Comparison of ENCODE assay signal across 22 cellular contexts in the genomic region with DNA sequence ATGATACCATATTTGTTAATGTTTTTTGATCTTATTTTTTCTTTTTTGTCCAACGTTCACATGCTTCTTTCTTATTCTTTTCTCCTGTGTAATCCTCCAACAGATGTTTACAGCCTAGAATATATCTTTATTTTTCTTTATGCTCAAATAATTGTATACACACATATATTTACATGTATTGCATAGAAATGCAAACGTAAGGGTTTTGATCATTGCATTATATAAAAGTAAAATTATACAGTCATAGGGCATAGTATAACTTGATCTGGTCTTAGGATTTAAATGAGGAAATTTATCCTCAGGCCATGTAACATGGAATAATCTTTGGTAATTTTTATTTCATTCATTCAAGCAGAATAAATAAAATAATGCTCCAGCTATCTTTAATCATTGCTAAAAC.
A peak's percentile ranks its signal among the peaks of the same experiment; 100 is the strongest.
DNase-seq lines count a peak whose midpoint lies in the region; ATAC-seq, FAIRE-seq and TF ChIP-seq lines count a peak whose summit lies in the region.
"Had no signal": no experiment of that assay in that cellular context is flagged by ENCODE, and none has a peak within 500 bp of the region (broad histone marks: within the 10 kb centered on the region; RNA-seq: fewer than 3 reads in every experiment).

No MANE protein-coding gene starts in this region.

- H3K27ac ChIP-seq in HepG2 (ENCODE audit: extremely low read length, insufficient read depth, low read length) (no peak overlapping the region), right lobe of liver (no peak overlapping the region), Panc1 (ENCODE audit: low read length) (peak overlapping the region; percentile 68; the same call in 1 of the 2 replicates), kidney (ENCODE audit: low read depth in 2 of 2, low read length in 2 of 2) (no peak overlapping the region)
- H3K27ac ChIP-seq: 22Rv1; A549; BLaER1 treated with 17β-estradiol and CSF1 and Interleukin-3, amounts not matched to agents 10 nM and 100 nM; C4-2B had no signal

- TF ChIP-seq CTCF in HepG2 (CRISPR knock-in tag; IDR thresholded peaks at IDR 0.05) (no peak), right lobe of liver (IDR thresholded peaks at IDR 0.05) (no peak), Panc1 (IDR thresholded peaks at IDR 0.05) (no peak), kidney (IDR thresholded peaks at IDR 0.05; ENCODE audit: borderline replicate concordance, extremely low read depth, insufficient read depth) (no peak)

- H3K36me3 ChIP-seq in HepG2 (replicated peaks in 1 of 2; ENCODE audit: control insufficient read depth in 1 of 2, insufficient read depth in 2 of 2, low read length in 2 of 2) (no peaks in the 10 kb centered on the region), right lobe of liver (no peaks in the 10 kb centered on the region), Panc1 (ENCODE audit: control insufficient read depth, insufficient read depth, low read length) (no peaks in the 10 kb centered on the region), kidney (ENCODE audit: control insufficient read depth in 1 of 2, insufficient read depth in 2 of 2, low read length in 2 of 2) (no peaks in the 10 kb centered on the region)
- H3K36me3 ChIP-seq: BLaER1 treated with 17β-estradiol and CSF1 and Interleukin-3, amounts not matched to agents 10 nM and 100 nM had no signal

- in situ Hi-C loops in HepG2 (cut with HindIII; ENCODE audit: extremely low pct_ligation_motif_present, low pct_unique_long_range_greater_than_20kb), result no loop called here
- in situ Hi-C loops in Panc1 (cut with HindIII; ENCODE audit: low pct_unique_long_range_greater_than_20kb, low sequenced_read_pairs), result no loop called here

- CTCF ChIA-PET in HepG2 (lab: Yijun Ruan, JAX; ENCODE audit: low intra/inter-chr PET ratio, low total read pairs), result no interaction called here
- CTCF ChIA-PET in Panc1 (lab: Charles Lee), result no interaction called here

- H2AFZ ChIP-seq in HepG2 (ENCODE audit: low read length), result no peak overlapping the region

- no peak overlapping the region for H3K4me2 ChIP-seq in HepG2 (ENCODE audit: low read depth, low read length)
- H3K4me2 ChIP-seq: A549; BLaER1 treated with 17β-estradiol and CSF1 and Interleukin-3, amounts not matched to agents 10 nM and 100 nM had no signal

- BruUV-seq in HepG2 (replicated peaks; lab: Mats Ljungman, UMichigan), result no TSS peak
- BruUV-seq in Panc1 (replicated peaks; lab: Mats Ljungman, UMichigan), result no TSS peak

- TF ChIP-seq EP300 in HepG2 (IDR thresholded peaks at IDR 0.05; ENCODE audit: low read depth in 2 of 2, low read length in 2 of 2) (no peak), HepG2 (CRISPR knock-in tag; IDR thresholded peaks at IDR 0.05; ENCODE audit: borderline replicate concordance) (no peak)

- no peaks in the 10 kb centered on the region for H4K20me1 ChIP-seq in HepG2 (ENCODE audit: insufficient read depth, low read length)
- H4K20me1 ChIP-seq: BLaER1 treated with 17β-estradiol and CSF1 and Interleukin-3, amounts not matched to agents 10 nM and 100 nM had no signal

- POLR2A ChIA-PET in HepG2 (lab: Yijun Ruan, JAX), result no interaction called here
- POLR2A ChIA-PET in Panc1 (lab: Charles Lee), result no interaction called here

- no peaks in the 10 kb centered on the region for H3K79me2 ChIP-seq in HepG2 (ENCODE audit: insufficient read depth, low read length)

- WGBS in HepG2 (ENCODE audit: low lambda C conversion rate), result 5% methylated on average over 2 of the region's 2 CpGs
- WGBS in right lobe of liver (ENCODE audit: insufficient coverage, low coverage, low lambda C conversion rate, missing lambda C conversion rate), result 32% methylated on average over 2 of the region's 2 CpGs

- H3K9ac ChIP-seq in HepG2 (ENCODE audit: insufficient read depth, low read depth, low read length), result no peak overlapping the region
- no peak overlapping the region for H3K9ac ChIP-seq in kidney (ENCODE audit: low read length in 2 of 2)
- H3K9ac ChIP-seq: BLaER1 treated with 17β-estradiol and CSF1 and Interleukin-3, amounts not matched to agents 10 nM and 100 nM had no signal

- FAIRE-seq in HepG2 (lab: Jason Lieb, UNC), result no peak
- peak; percentile 17 for FAIRE-seq in kidney (lab: Jason Lieb, UNC)
- FAIRE-seq: A549, D721Med, GM12891 had no signal

- H3K4me1 ChIP-seq in HepG2 (ENCODE audit: insufficient read depth, low read length) (no peaks in the 10 kb centered on the region), right lobe of liver (no peaks in the 10 kb centered on the region), Panc1 (ENCODE audit: control insufficient read depth, insufficient read depth, low read length) (peaks cover 25% of the 10 kb centered on the region), kidney (ENCODE audit: control insufficient read depth in 1 of 2, insufficient read depth in 1 of 2, low read depth in 1 of 2, low read length in 2 of 2) (no peaks in the 10 kb centered on the region)
- H3K4me1 ChIP-seq: A549 had no signal

- H3K27me3 ChIP-seq in HepG2 (ENCODE audit: control insufficient read depth in 1 of 2, insufficient read depth in 2 of 2, low read length in 2 of 2) (no peaks in the 10 kb centered on the region), right lobe of liver (no peaks in the 10 kb centered on the region), Panc1 (ENCODE audit: control insufficient read depth, insufficient read depth, low read length) (no peaks in the 10 kb centered on the region)
- H3K27me3 ChIP-seq: BLaER1 treated with 17β-estradiol and CSF1 and Interleukin-3, amounts not matched to agents 10 nM and 100 nM had no signal

- no peak for TF ChIP-seq RAD21 in HepG2 (CRISPR knock-in tag; IDR thresholded peaks at IDR 0.05)

- TF ChIP-seq POLR2A in HepG2 (IDR thresholded peaks at IDR 0.05; ENCODE audit: insufficient read depth in 1 of 2, low read depth in 2 of 2, low read length in 2 of 2) (no peak), right lobe of liver (IDR thresholded peaks at IDR 0.05) (no peak)

- H3K9me3 ChIP-seq in HepG2 (ENCODE audit: low read length), result no peaks in the 10 kb centered on the region
- no peaks in the 10 kb centered on the region for H3K9me3 ChIP-seq in right lobe of liver
- no peaks in the 10 kb centered on the region for H3K9me3 ChIP-seq in Panc1 (ENCODE audit: control insufficient read depth, insufficient read depth, low read depth, low read length)
- no peaks in the 10 kb centered on the region for H3K9me3 ChIP-seq in kidney (ENCODE audit: control insufficient read depth in 1 of 2, low read length in 2 of 2)
- H3K9me3 ChIP-seq: A549; BLaER1 treated with 17β-estradiol and CSF1 and Interleukin-3, amounts not matched to agents 10 nM and 100 nM; Caco-2 had no signal

- ATAC-seq in HepG2 (no peak), right lobe of liver (no peak), Panc1 (no peak), GM18861 (IDR thresholded peaks at IDR 0.05; ENCODE audit: unreplicated experiment) (no peak), HG03432 (IDR thresholded peaks at IDR 0.05; ENCODE audit: unreplicated experiment) (no peak)
- ATAC-seq: A549; CD8-positive, alpha-beta T cell had no signal

- intact Hi-C loops in HepG2 (cut with micrococcal nuclease; ENCODE audit: unreplicated experiment) (no loop called here), right lobe of liver (cut with DNase I) (no loop called here), Panc1 (cut with micrococcal nuclease; ENCODE audit: unreplicated experiment) (no loop called here), kidney (cut with DNase I) (no loop called here)

- H3K4me3 ChIP-seq in HepG2 (replicated peaks in 1 of 3; ENCODE audit: insufficient read depth in 1 of 3, low read depth in 2 of 3, low read length in 3 of 3), result no peak overlapping the region
- H3K4me3 ChIP-seq in right lobe of liver, result no peak overlapping the region
- no peak overlapping the region for H3K4me3 ChIP-seq in Panc1 (ENCODE audit: low read depth in 2 of 2, low read length in 2 of 2)
- no peak overlapping the region for H3K4me3 ChIP-seq in kidney (ENCODE audit: low read length in 2 of 2)
- H3K4me3 ChIP-seq: A549; BLaER1 treated with 17β-estradiol and CSF1 and Interleukin-3, amounts not matched to agents 10 nM and 100 nM had no signal

- DNase-seq in HepG2 (ENCODE audit: low spot score), result no peak
- no peak for DNase-seq in right lobe of liver
- no peak for DNase-seq in Panc1 (ENCODE audit: low read depth, low spot score)
- DNase-seq in kidney, result no peak
- DNase-seq: AML-193; Caco-2; Calu3; CD4-positive, alpha-beta T cell; CD8-positive, alpha-beta T cell; DMS53; DMS79; DND-41; EL; GF-D8 had no signal

TF ChIP-seq in HepG2, 621 proteins besides CTCF, POLR2A, EP300 and RAD21:
- TF ChIP-seq MAFK (conservative IDR thresholded peaks at IDR 0.05 in 1 of 2, IDR thresholded peaks at IDR 0.05 in 1 of 2; ENCODE audit: low read length in 2 of 2) (peak in 1 of 2 experiments; percentile 75; a peak in 2 of 4 replicates), ZNF678 (CRISPR knock-in tag; IDR thresholded peaks at IDR 0.05) (no peak), MAFF (IDR thresholded peaks at IDR 0.05; ENCODE audit: low read depth, low read length) (peak; percentile 54)
